In the genomic region with DNA sequence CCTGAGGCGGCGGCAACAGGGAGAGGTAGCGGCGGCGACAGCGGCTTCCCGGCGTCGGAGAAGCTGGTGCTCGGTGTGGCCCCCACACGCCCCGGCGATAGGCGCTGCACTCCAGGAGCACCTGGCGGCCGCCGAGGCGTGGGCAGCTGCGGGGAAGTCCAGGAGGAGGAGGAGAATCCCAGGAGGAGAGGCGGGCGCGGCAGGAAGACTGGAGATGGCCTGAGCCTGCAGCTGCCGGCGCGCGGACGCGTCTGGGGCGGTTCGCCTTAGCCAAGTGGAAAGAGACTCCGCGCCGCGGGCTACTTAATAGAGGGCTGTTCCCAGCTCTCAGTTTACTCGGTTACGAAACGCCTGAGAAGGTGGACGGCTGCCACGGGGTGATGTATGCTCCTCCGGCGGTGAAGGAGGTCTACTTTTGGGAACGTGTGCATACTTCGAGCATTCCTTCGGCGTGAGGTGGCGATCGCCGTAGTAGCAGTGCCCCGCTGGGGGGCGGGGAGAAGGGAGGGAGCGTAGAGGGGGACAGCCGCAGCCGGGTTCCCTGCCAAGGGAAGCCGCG, we compare ENCODE assay signal across 10 cellular contexts. TPM values are rescaled to one million over a fixed set of nuclear protein-coding genes. Genes with fewer than 3 reads are reported as not detected.
A peak's percentile ranks its signal among the peaks of the same experiment; 100 is the strongest.
DNase-seq lines count a peak whose midpoint lies in the region; ATAC-seq, FAIRE-seq and TF ChIP-seq lines count a peak whose summit lies in the region.
"Had no signal": no experiment of that assay in that cellular context is flagged by ENCODE, and none has a peak within 500 bp of the region (broad histone marks: within the 10 kb centered on the region; RNA-seq: fewer than 3 reads in every experiment).

COL12A1 (minus strand) TSS at position 278 of the 559 bp plus-strand sequence. CDS start 3,261 bp downstream, outside the sequence.

- no peaks in the 10 kb centered on the region for H3K36me3 Mint-ChIP-seq in immature natural killer cell

- H3K4me3 ChIP-seq in bronchial epithelial cell (ENCODE audit: low read depth, low read length) (peak within 1 kb of the TSS; percentile 28), skin epidermis (peak within 1 kb of the TSS; percentile 28 to 56 (median 46))

- H3K27me3 Mint-ChIP-seq in immature natural killer cell (ENCODE audit: low read depth in 3 of 3) = peaks cover 43 to 53% (median 47%) of the 10 kb centered on the region in 3 donors

- FAIRE-seq in bronchial epithelial cell (lab: Jason Lieb, UNC) = no peak
- FAIRE-seq: endometrium, GM18507 had no signal

- peaks cover 42 to 46% of the 10 kb centered on the region in 2 donors for H3K4me1 Mint-ChIP-seq in immature natural killer cell

- peaks cover 0 to 3% (median 0%) of the 10 kb centered on the region in 6 donors for H3K9me3 Mint-ChIP-seq in immature natural killer cell

- no peak within 1 kb of the TSS for H3K27ac Mint-ChIP-seq in immature natural killer cell

- DNase-seq in activated CD8-positive, alpha-beta memory T cell treated with anti-CD3 and anti-CD28 coated beads for 24 hours = peak; percentile 70
- no peak for DNase-seq in activated CD8-positive, alpha-beta memory T cell treated with anti-CD3 and anti-CD28 coated beads, Interleukin-2, amount 50 U/mL, for 4 hours
- DNase-seq in NCI-H774 (lab: John Stamatoyannopoulos, UW) = peak; percentile 29
- peak; percentile 95 for DNase-seq in bronchial epithelial cell (ENCODE audit: low read depth)
- no peak for DNase-seq in immature natural killer cell
- DNase-seq in NCI-H1694 treated with DMSO at 0.1 percent for 48 hours (lab: John Stamatoyannopoulos, UW) = no peak

- ATAC-seq in HG02763 (IDR thresholded peaks at IDR 0.05; ENCODE audit: unreplicated experiment) = no peak

- peak within 1 kb of the TSS in 20 of 21 experiments; percentile 39 to 86 (median 71) for H3K27ac ChIP-seq in skin epidermis

- TF ChIP-seq CTCF in bronchial epithelial cell (IDR thresholded peaks at IDR 0.05; ENCODE audit: insufficient read depth, low read length, severe bottlenecking) = no peak

- H3K36me3 ChIP-seq in bronchial epithelial cell (ENCODE audit: control insufficient read depth, insufficient read depth, low read length) = no peaks in the 10 kb centered on the region

- H3K27me3 ChIP-seq in bronchial epithelial cell (ENCODE audit: control insufficient read depth, insufficient read depth, low read length) = peaks cover 1% of the 10 kb centered on the region

- H3K4me3 Mint-ChIP-seq in immature natural killer cell = peak within 1 kb of the TSS; percentile 18 to 72 (median 67)

RNA-seq across cellular contexts. Expression of gene COL12A1, which starts in this region (rescaled TPM):
- total RNA-seq in bronchial epithelial cell = 6.4 and 11.3 TPM in 2 replicates
- not detected for polyA plus RNA-seq in immature natural killer cell

Comparison
In these comparisons a context has a peak if more than half of its experiments do, and no peak if none do; other contexts are left out.
1. DNase-seq: peak in activated CD8-positive, alpha-beta memory T cell treated with anti-CD3 and anti-CD28 coated beads for 24 hours (single experiment), NCI-H774 (single experiment) and bronchial epithelial cell (single experiment); none in activated CD8-positive, alpha-beta memory T cell treated with anti-CD3 and anti-CD28 coated beads, Interleukin-2, amount 50 U/mL, for 4 hours (single experiment), immature natural killer cell (0 of 3) and NCI-H1694 treated with DMSO at 0.1 percent for 48 hours (single experiment).